12 cellular contexts compared by ENCODE assay signal in genomic region chr6:114167583-114168576, GRCh38.
"Had no signal": no experiment of that assay in that cellular context is flagged by ENCODE, and none has a peak within 500 bp of the region (broad histone marks: within the 10 kb centered on the region; RNA-seq: fewer than 3 reads in every experiment).

No MANE protein-coding gene starts in this region.

- H3K9me3 ChIP-seq: ascending aorta, heart right ventricle, ovary, tibial nerve had no signal

- H3K27me3 ChIP-seq: ascending aorta, foreskin keratinocyte, ovary, tibial nerve had no signal

- ATAC-seq: foreskin keratinocyte; heart right ventricle; stimulated activated effector memory CD8-positive, alpha-beta T cell treated with anti-CD3 and anti-CD28 coated beads, Interleukin-12 subunit alpha, Interleukin-12 subunit beta, amount 100 ng/mL, for 72 hours had no signal

- H3K9me3 Mint-ChIP-seq: activated B cell treated with CpG ODN at 0.5 μM for 24 hours; activated CD4-positive, alpha-beta T cell treated with anti-CD3 and anti-CD28 coated beads, Interleukin-2, amount 10 ng/mL, durations not matched to agents 24 days and 14 days; activated T-helper 1 cell treated with anti-CD3 and anti-CD28 coated beads, Interleukin-12 subunit alpha, Interleukin-12 subunit beta, Interleukin-2, Interleukin-4 antibody, amounts not matched to agents 30 ng/mL and 10 ng/mL and 1 ng/mL, durations not matched to agents 14 hours and 24 hours and 36 hours; stimulated activated effector memory CD8-positive, alpha-beta T cell treated with anti-CD3 and anti-CD28 coated beads, Interleukin-12 subunit alpha, Interleukin-12 subunit beta, amount 100 ng/mL, for 72 hours had no signal

- H3K27ac Mint-ChIP-seq: activated B cell treated with CpG ODN at 0.5 μM for 24 hours; activated CD4-positive, alpha-beta T cell treated with anti-CD3 and anti-CD28 coated beads, Interleukin-2, amount 10 ng/mL, durations not matched to agents 24 days and 14 days; activated T-helper 1 cell treated with anti-CD3 and anti-CD28 coated beads, Interleukin-12 subunit alpha, Interleukin-12 subunit beta, Interleukin-2, Interleukin-4 antibody, amounts not matched to agents 30 ng/mL and 10 ng/mL and 1 ng/mL, durations not matched to agents 14 hours and 24 hours and 36 hours; stimulated activated effector memory CD8-positive, alpha-beta T cell treated with anti-CD3 and anti-CD28 coated beads, Interleukin-12 subunit alpha, Interleukin-12 subunit beta, amount 100 ng/mL, for 72 hours had no signal

- H3K4me3 ChIP-seq: ascending aorta, heart right ventricle, ovary, skin epidermis, tibial nerve had no signal

- H3K4me3 Mint-ChIP-seq: activated B cell treated with CpG ODN at 0.5 μM for 24 hours; activated CD4-positive, alpha-beta T cell treated with anti-CD3 and anti-CD28 coated beads, Interleukin-2, amount 10 ng/mL, durations not matched to agents 24 days and 14 days; activated T-helper 1 cell treated with anti-CD3 and anti-CD28 coated beads, Interleukin-12 subunit alpha, Interleukin-12 subunit beta, Interleukin-2, Interleukin-4 antibody, amounts not matched to agents 30 ng/mL and 10 ng/mL and 1 ng/mL, durations not matched to agents 14 hours and 24 hours and 36 hours; stimulated activated effector memory CD8-positive, alpha-beta T cell treated with anti-CD3 and anti-CD28 coated beads, Interleukin-12 subunit alpha, Interleukin-12 subunit beta, amount 100 ng/mL, for 72 hours had no signal

- H3K27me3 Mint-ChIP-seq: activated CD4-positive, alpha-beta T cell treated with anti-CD3 and anti-CD28 coated beads, Interleukin-2, amount 10 ng/mL, durations not matched to agents 24 days and 14 days had no signal

- H3K36me3 ChIP-seq: ascending aorta, heart right ventricle, ovary, tibial nerve had no signal

- H3K4me1 Mint-ChIP-seq: activated B cell treated with CpG ODN at 0.5 μM for 24 hours; activated CD4-positive, alpha-beta T cell treated with anti-CD3 and anti-CD28 coated beads, Interleukin-2, amount 10 ng/mL, durations not matched to agents 24 days and 14 days; stimulated activated effector memory CD8-positive, alpha-beta T cell treated with anti-CD3 and anti-CD28 coated beads, Interleukin-12 subunit alpha, Interleukin-12 subunit beta, amount 100 ng/mL, for 72 hours had no signal

- H3K4me1 ChIP-seq: ascending aorta, foreskin keratinocyte, heart right ventricle, tibial nerve had no signal

- H3K36me3 Mint-ChIP-seq: stimulated activated effector memory CD8-positive, alpha-beta T cell treated with anti-CD3 and anti-CD28 coated beads, Interleukin-12 subunit alpha, Interleukin-12 subunit beta, amount 100 ng/mL, for 72 hours had no signal

- H3K27ac ChIP-seq: ascending aorta, foreskin keratinocyte, heart right ventricle, ovary, skin epidermis, tibial nerve had no signal

- DNase-seq: activated B cell treated with CpG ODN at 0.5 μM for 24 hours; activated CD4-positive, alpha-beta T cell treated with anti-CD3 and anti-CD28 coated beads, Interleukin-2, amount 10 ng/mL, durations not matched to agents 24 days and 14 days; activated naive CD4-positive, alpha-beta T cell; foreskin keratinocyte; heart right ventricle; kidney; ovary had no signal
